9 cellular contexts compared by ENCODE assay signal in the genomic region with DNA sequence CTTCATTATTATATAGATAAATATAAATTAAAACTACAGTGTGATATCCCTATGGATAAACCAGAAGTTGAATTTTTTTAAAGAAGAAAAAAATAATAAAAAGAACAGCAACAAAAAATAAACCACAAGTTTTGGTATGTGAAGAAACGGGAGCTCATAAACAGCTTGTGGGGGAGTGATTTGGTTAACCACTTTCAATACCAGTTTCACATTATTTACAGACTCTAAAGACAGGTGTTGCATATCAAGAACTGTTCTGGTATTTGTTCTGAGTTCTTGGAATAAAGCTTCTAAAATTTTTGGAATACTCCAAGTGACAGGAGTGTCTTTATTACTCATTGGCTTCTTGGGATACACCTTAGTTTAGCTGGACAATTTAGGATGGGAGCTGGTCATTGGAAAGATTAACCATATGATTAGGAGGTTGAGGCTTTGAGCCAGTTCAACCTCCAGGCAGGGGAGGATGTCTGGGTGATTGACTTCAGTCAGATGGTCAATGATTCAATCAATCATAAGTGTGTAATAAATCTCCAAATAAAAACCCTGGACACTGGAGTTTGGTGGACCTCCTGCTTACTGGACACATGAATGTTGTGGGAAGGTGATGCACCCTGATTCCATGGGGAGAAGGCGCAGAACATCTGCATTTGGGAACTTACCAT.
DNase-seq lines count a peak whose midpoint lies in the region; ATAC-seq and FAIRE-seq lines count a peak whose summit lies in the region.
"Had no signal": no experiment of that assay in that cellular context is flagged by ENCODE, and none has a peak within 500 bp of the region (broad histone marks: within the 10 kb centered on the region; RNA-seq: fewer than 3 reads in every experiment).

No MANE protein-coding gene starts in this region.

- ATAC-seq in GM19035 (IDR thresholded peaks at IDR 0.05; ENCODE audit: unreplicated experiment) (peak; percentile 96), GM21723 (IDR thresholded peaks at IDR 0.05; ENCODE audit: unreplicated experiment) (peak; percentile 89), HG03097 (IDR thresholded peaks at IDR 0.05; ENCODE audit: low FRiP score, unreplicated experiment) (peak; percentile 88)

- DNase-seq in OCI-M1 (lab: John Stamatoyannopoulos, UW), result peak; percentile 3
- no peak for DNase-seq in C1 segment of cervical spinal cord (lab: John Stamatoyannopoulos, UW)
- no peak for DNase-seq in NCI-H146 (lab: John Stamatoyannopoulos, UW)
- no peak for DNase-seq in frontal cortex (ENCODE audit: low spot score in 2 of 2)
- DNase-seq: MG63, NCI-H2171 had no signal

- no peak for FAIRE-seq in frontal cortex (lab: Jason Lieb, UNC)
